1 cellular context compared by ENCODE assay signal in genomic region chr4:183399616-183400015, GRCh38.
A peak's percentile ranks its signal among the peaks of the same experiment; 100 is the strongest.
TF ChIP-seq lines count a peak whose summit lies in the region.

No MANE protein-coding gene starts in this region.

TF ChIP-seq in K562, 482 proteins besides CTCF, POLR2A, EP300 and RAD21 (continued from another document):
- TF ChIP-seq IRF1 (CRISPR knock-in tag; IDR thresholded peaks at IDR 0.05; ENCODE audit: borderline replicate concordance) (no peak), MTA2 (IDR thresholded peaks at IDR 0.05; ENCODE audit: low read depth) (no peak), ZNF121 (CRISPR knock-in tag; conservative IDR thresholded peaks at IDR 0.05) (peak; percentile 19; the same call in 1 of the 2 replicates), MITF (IDR thresholded peaks at IDR 0.05) (no peak), SPI1 (IDR thresholded peaks at IDR 0.05; ENCODE audit: borderline replicate concordance, low read depth, low read length) (0 out of 2 replicates have a peak, but pooled peaks have one; percentile 51)
TF ChIP-seq in K562: peak in this region for 2.
